Comparison of ENCODE assay signal across 8 cellular contexts in genomic region chr14:99389171-99389826, GRCh38.
DNase-seq lines count a peak whose midpoint lies in the region; ATAC-seq, FAIRE-seq and TF ChIP-seq lines count a peak whose summit lies in the region.

No MANE protein-coding gene starts in this region.

- H3K9me3 ChIP-seq in iPS DF 6.9 (ENCODE audit: control insufficient read depth, insufficient read depth, low read length) = no peaks in the 10 kb centered on the region

- TF ChIP-seq CTCF in AG10803 (conservative IDR thresholded peaks at IDR 0.05; ENCODE audit: low read length) = peak; percentile 70

- H3K27ac ChIP-seq in iPS DF 6.9 (ENCODE audit: low read length) = no peak overlapping the region

- H3K4me3 ChIP-seq in AG10803 (ENCODE audit: low read length) (no peak overlapping the region), iPS DF 6.9 (ENCODE audit: low read length) (no peak overlapping the region)

- H3K4me1 ChIP-seq in iPS DF 6.9 (ENCODE audit: control insufficient read depth, insufficient read depth, low read length) = peaks cover 3% of the 10 kb centered on the region

- H3K36me3 ChIP-seq in iPS DF 6.9 (ENCODE audit: control insufficient read depth, insufficient read depth, low read length) = no peaks in the 10 kb centered on the region

- peak; percentile 35 for FAIRE-seq in GM19239 (lab: Jason Lieb, UNC)

- WGBS in iPS DF 6.9 (ENCODE audit: insufficient coverage, insufficient read length) = no CpG with 5 or more reads among the region's 24 CpGs

- DNase-seq in AG10803 (ENCODE audit: low read depth) (peak; percentile 24), GM19239 (ENCODE audit: insufficient read length, low spot score) (peak; percentile 30), NCI-H1694 (lab: John Stamatoyannopoulos, UW) (peak; percentile 21), iPS DF 6.9 (ENCODE audit: low read depth, low spot score) (peak; percentile 33), NCI-H446 (lab: John Stamatoyannopoulos, UW) (no peak)
- peak; percentile 21 for DNase-seq in activated gamma-delta T cell treated with anti-CD3 and anti-CD28 coated beads, Interleukin-2, amount 50 U/mL, for 16 hours (ENCODE audit: low read depth)
- peak; percentile 32 to 46 for DNase-seq in stimulated activated CD4-positive, alpha-beta T cell treated with anti-CD3 and anti-CD28 coated beads, Interleukin-4, amount 100 ng/mL, for 48 hours (ENCODE audit: low read depth in 2 of 2)

- ATAC-seq in HG03159 (IDR thresholded peaks at IDR 0.05; ENCODE audit: unreplicated experiment) = no peak

- no peaks in the 10 kb centered on the region for H3K27me3 ChIP-seq in iPS DF 6.9 (ENCODE audit: control insufficient read depth, insufficient read depth, low read length)

Comparison
In these comparisons a context has a peak if more than half of its experiments do, and no peak if none do; other contexts are left out.
1. DNase-seq: peak in AG10803 (single experiment), GM19239 (single experiment), NCI-H1694 (single experiment), activated gamma-delta T cell treated with anti-CD3 and anti-CD28 coated beads, Interleukin-2, amount 50 U/mL, for 16 hours (single experiment), iPS DF 6.9 (single experiment) and stimulated activated CD4-positive, alpha-beta T cell treated with anti-CD3 and anti-CD28 coated beads, Interleukin-4, amount 100 ng/mL, for 48 hours (2 of 2); none in NCI-H446 (0 of 2).